19 cellular contexts compared by ENCODE assay signal in genomic region chr14:98926802-98927201, GRCh38.
A peak's percentile ranks its signal among the peaks of the same experiment; 100 is the strongest.
DNase-seq lines count a peak whose midpoint lies in the region; ATAC-seq and TF ChIP-seq lines count a peak whose summit lies in the region.
"Had no signal": no experiment of that assay in that cellular context is flagged by ENCODE, and none has a peak within 500 bp of the region (broad histone marks: within the 10 kb centered on the region; RNA-seq: fewer than 3 reads in every experiment).

No MANE protein-coding gene starts in this region.

- intact Hi-C loops in MCF 10A (cut with micrococcal nuclease): loop anchor here (2.0 kb wide), 1 partner anchor 26 kb away; no protein-coding TSS in a partner anchor
- intact Hi-C loops in breast epithelium (cut with DNase I; ENCODE audit: low total_unique reads): no loop called here
- intact Hi-C loops in posterior vena cava (cut with DNase I): no loop called here

- POLR2A ChIA-PET in MCF 10A (lab: Yijun Ruan, JAX): interaction anchor here (1.2 kb wide), 1 partner anchor 24 kb away, joined by 3 read pairs; no protein-coding TSS in a partner anchor

- no peaks in the 10 kb centered on the region for H3K27me3 ChIP-seq in breast epithelium

- H3K9me3 Mint-ChIP-seq in MCF 10A (ENCODE audit: unreplicated experiment): peaks cover 10% of the 10 kb centered on the region
- H3K9me3 Mint-ChIP-seq: GM23338 had no signal

- H3K4me1 Mint-ChIP-seq in MCF 10A (ENCODE audit: insufficient read depth, unreplicated experiment): peaks cover 6% of the 10 kb centered on the region
- H3K4me1 Mint-ChIP-seq: GM23338 had no signal

- H3K36me3 Mint-ChIP-seq in MCF 10A (ENCODE audit: insufficient read depth, unreplicated experiment): no peaks in the 10 kb centered on the region

- DNase-seq in MCF 10A (ENCODE audit: unreplicated experiment) (peak; percentile 70), breast epithelium (ENCODE audit: low spot score in 2 of 2) (no peak), posterior vena cava (ENCODE audit: low spot score) (peak; percentile 29), 8988T (no peak), GM20000 (ENCODE audit: low spot score) (no peak)
- DNase-seq: AML-193, DMS79 treated with DMSO at 0.1 percent for 48 hours, NCI-H1048, NCI-H146, NCI-H446, PC-3, Right ventricle myocardium superior had no signal

- BruUV-seq in MCF 10A (replicated peaks; lab: Mats Ljungman, UMichigan): no TSS peak

- H3K4me3 ChIP-seq in breast epithelium: no peak overlapping the region
- H3K4me3 ChIP-seq: GM23338 had no signal

- CTCF ChIA-PET in MCF 10A (lab: Yijun Ruan, JAX): no interaction called here

- H3K27ac Mint-ChIP-seq in MCF 10A (ENCODE audit: low read depth, unreplicated experiment): no peak overlapping the region
- H3K27ac Mint-ChIP-seq: GM23338 had no signal

- no peaks in the 10 kb centered on the region for H3K27me3 Mint-ChIP-seq in MCF 10A (ENCODE audit: insufficient read depth, unreplicated experiment)
- H3K27me3 Mint-ChIP-seq: CD4-positive, alpha-beta memory T cell had no signal

- H3K4me3 Mint-ChIP-seq in MCF 10A (ENCODE audit: unreplicated experiment): no peak overlapping the region
- H3K4me3 Mint-ChIP-seq: GM23338 had no signal

- no peak overlapping the region for H3K27ac ChIP-seq in breast epithelium
- H3K27ac ChIP-seq: HL-60 had no signal

- ATAC-seq in esophagus mucosa (peak; percentile 28), HG03175 (IDR thresholded peaks at IDR 0.05; ENCODE audit: unreplicated experiment) (no peak), HG03520 (IDR thresholded peaks at IDR 0.05; ENCODE audit: unreplicated experiment) (no peak)
- ATAC-seq: GM23338, PC-3, SK-N-SH treated with all-trans-retinoic acid at 6 μM for 48 hours had no signal

- H3K9me3 ChIP-seq in breast epithelium: peaks cover 0 to 5% of the 10 kb centered on the region in 2 donors

- H3K4me1 ChIP-seq in breast epithelium: no peaks in the 10 kb centered on the region

- no peaks in the 10 kb centered on the region for H3K36me3 ChIP-seq in breast epithelium

- no peak for TF ChIP-seq POLR2A in breast epithelium (IDR thresholded peaks at IDR 0.05)

- TF ChIP-seq CTCF in MCF 10A (IDR thresholded peaks at IDR 0.05; ENCODE audit: unreplicated experiment) (no peak), breast epithelium (IDR thresholded peaks at IDR 0.05) (no peak), GM20000 (IDR thresholded peaks at IDR 0.05; ENCODE audit: extremely low read depth, missing control alignments) (no peak)

Comparison
In these comparisons a context has a peak if more than half of its experiments do, and no peak if none do; other contexts are left out.
1. DNase-seq: peak in MCF 10A (single experiment) and posterior vena cava (single experiment); none in breast epithelium (0 of 2), 8988T (single experiment) and GM20000 (single experiment).